1 cellular context compared by ENCODE assay signal in the genomic region with DNA sequence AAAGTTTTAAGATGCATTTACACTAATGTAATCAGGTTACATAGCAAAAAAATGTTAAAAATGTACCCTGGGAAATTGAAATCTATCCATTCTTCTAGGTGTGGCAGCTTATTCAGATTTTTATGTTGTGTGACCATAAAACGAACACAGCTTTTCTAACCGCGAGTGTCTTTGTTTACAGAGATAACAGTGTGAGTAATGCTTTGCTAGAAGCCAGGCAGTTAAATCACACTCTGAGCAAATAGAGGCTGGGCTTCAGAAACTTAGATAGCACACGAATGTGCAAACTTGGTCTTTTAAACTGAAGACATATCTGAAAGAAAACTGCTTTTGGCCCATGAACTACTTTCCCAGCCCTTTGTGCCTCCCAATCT.
TF ChIP-seq lines count a peak whose summit lies in the region.

No MANE protein-coding gene starts in this region.

TF ChIP-seq in GM23338, 12 proteins besides CTCF, POLR2A, EP300 and RAD21 (continued from another document):
- TF ChIP-seq, protein P1, sequence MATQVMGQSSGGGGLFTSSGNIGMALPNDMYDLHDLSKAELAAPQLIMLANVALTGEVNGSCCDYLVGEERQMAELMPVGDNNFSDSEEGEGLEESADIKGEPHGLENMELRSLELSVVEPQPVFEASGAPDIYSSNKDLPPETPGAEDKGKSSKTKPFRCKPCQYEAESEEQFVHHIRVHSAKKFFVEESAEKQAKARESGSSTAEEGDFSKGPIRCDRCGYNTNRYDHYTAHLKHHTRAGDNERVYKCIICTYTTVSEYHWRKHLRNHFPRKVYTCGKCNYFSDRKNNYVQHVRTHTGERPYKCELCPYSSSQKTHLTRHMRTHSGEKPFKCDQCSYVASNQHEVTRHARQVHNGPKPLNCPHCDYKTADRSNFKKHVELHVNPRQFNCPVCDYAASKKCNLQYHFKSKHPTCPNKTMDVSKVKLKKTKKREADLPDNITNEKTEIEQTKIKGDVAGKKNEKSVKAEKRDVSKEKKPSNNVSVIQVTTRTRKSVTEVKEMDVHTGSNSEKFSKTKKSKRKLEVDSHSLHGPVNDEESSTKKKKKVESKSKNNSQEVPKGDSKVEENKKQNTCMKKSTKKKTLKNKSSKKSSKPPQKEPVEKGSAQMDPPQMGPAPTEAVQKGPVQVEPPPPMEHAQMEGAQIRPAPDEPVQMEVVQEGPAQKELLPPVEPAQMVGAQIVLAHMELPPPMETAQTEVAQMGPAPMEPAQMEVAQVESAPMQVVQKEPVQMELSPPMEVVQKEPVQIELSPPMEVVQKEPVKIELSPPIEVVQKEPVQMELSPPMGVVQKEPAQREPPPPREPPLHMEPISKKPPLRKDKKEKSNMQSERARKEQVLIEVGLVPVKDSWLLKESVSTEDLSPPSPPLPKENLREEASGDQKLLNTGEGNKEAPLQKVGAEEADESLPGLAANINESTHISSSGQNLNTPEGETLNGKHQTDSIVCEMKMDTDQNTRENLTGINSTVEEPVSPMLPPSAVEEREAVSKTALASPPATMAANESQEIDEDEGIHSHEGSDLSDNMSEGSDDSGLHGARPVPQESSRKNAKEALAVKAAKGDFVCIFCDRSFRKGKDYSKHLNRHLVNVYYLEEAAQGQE (IDR thresholded peaks at IDR 0.05; ENCODE audit: unreplicated experiment): no peak
- no peak for TF ChIP-seq CREB1 (CRISPR knock-in tag; IDR thresholded peaks at IDR 0.05; ENCODE audit: low read depth)
- no peak for TF ChIP-seq EZH2 (IDR thresholded peaks at IDR 0.05; ENCODE audit: low read depth, unreplicated experiment)
TF ChIP-seq in GM23338: peak in this region for 0.
